In the genomic region with DNA sequence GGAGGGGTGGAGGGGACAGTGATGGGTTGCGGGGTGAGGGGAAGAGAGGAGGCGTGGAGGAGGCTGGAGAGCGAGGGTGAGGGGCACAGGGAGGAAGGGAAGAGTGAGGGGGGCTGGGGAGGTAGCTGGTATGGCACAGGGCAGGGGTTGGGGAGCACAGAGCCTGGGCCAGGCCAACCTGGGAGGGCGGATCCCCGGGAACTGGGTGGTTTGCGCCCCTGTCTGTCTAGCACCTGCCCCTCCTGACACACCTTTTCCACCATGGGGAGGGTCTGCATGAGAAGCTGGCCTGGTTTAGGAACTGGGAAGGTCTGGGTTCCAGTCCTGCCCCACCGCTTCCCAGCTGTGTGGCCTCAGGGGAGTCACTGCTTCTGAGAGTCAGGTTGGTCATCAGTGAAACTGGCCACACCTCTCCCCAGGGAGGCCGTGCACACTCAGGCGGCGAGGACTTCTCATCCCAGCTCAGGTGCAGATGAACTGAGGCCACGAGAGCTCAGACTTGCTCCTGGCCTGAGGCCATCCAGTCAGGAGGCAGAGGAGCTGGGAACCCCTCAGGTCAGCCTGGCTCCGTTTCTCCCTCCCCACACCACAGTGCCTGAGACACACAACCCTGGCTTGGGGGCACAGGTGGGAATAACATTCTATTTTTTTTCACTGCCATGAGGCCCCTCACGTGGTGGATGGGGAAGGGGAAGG, we compare ENCODE assay signal across 25 cellular contexts.
"Had no signal": no experiment of that assay in that cellular context is flagged by ENCODE, and none has a peak within 500 bp of the region (broad histone marks: within the 10 kb centered on the region; RNA-seq: fewer than 3 reads in every experiment).

No MANE protein-coding gene starts in this region.

- H3K4me3 ChIP-seq: adrenal gland, ascending aorta, dorsolateral prefrontal cortex, esophagus squamous epithelium, gastrocnemius medialis, smooth muscle cell, tibial artery had no signal

- H3K4me1 Mint-ChIP-seq: activated CD4-positive, alpha-beta memory T cell treated with anti-CD3 and anti-CD28 coated beads, Interleukin-2, amount 10 ng/mL, durations not matched to agents 7 days and 5 days; activated CD4-positive, alpha-beta T cell treated with anti-CD3 and anti-CD28 coated beads, Interleukin-2, amount 10 ng/mL, durations not matched to agents 24 days and 14 days; activated CD8-positive, alpha-beta memory T cell treated with anti-CD3 and anti-CD28 coated beads, Interleukin-2, amount 10 ng/mL, durations not matched to agents 7 days and 5 days; activated naive CD4-positive, alpha-beta T cell treated with anti-CD3 and anti-CD28 coated beads, Interleukin-2, amount 50 U/mL, for 24 hours; memory B cell; nephron; T-helper 17 cell had no signal

- H3K27me3 ChIP-seq: adrenal gland, ascending aorta, brain microvascular endothelial cell, dorsolateral prefrontal cortex, esophagus squamous epithelium, gastrocnemius medialis had no signal

- H3K36me3 ChIP-seq: adrenal gland, ascending aorta, brain microvascular endothelial cell, esophagus squamous epithelium, gastrocnemius medialis, tibial artery had no signal

- H3K27ac Mint-ChIP-seq: activated CD4-positive, alpha-beta memory T cell treated with anti-CD3 and anti-CD28 coated beads, Interleukin-2, amount 10 ng/mL, durations not matched to agents 7 days and 5 days; activated CD4-positive, alpha-beta T cell treated with anti-CD3 and anti-CD28 coated beads, Interleukin-2, amount 10 ng/mL, durations not matched to agents 24 days and 14 days; activated CD8-positive, alpha-beta memory T cell treated with anti-CD3 and anti-CD28 coated beads, Interleukin-2, amount 10 ng/mL, durations not matched to agents 7 days and 5 days; activated naive CD4-positive, alpha-beta T cell treated with anti-CD3 and anti-CD28 coated beads, Interleukin-2, amount 50 U/mL, for 24 hours; effector memory CD8-positive, alpha-beta T cell; memory B cell; nephron; T-helper 17 cell had no signal

- H3K4me3 Mint-ChIP-seq: activated CD4-positive, alpha-beta memory T cell treated with anti-CD3 and anti-CD28 coated beads, Interleukin-2, amount 10 ng/mL, durations not matched to agents 7 days and 5 days; activated CD4-positive, alpha-beta T cell treated with anti-CD3 and anti-CD28 coated beads, Interleukin-2, amount 10 ng/mL, durations not matched to agents 24 days and 14 days; activated CD8-positive, alpha-beta memory T cell treated with anti-CD3 and anti-CD28 coated beads, Interleukin-2, amount 10 ng/mL, durations not matched to agents 7 days and 5 days; activated naive CD4-positive, alpha-beta T cell treated with anti-CD3 and anti-CD28 coated beads, Interleukin-2, amount 50 U/mL, for 24 hours; effector memory CD8-positive, alpha-beta T cell; memory B cell; nephron; T-helper 17 cell had no signal

- DNase-seq: activated CD4-positive, alpha-beta memory T cell treated with anti-CD3 and anti-CD28 coated beads, Interleukin-2, amount 10 ng/mL, durations not matched to agents 7 days and 5 days; activated CD4-positive, alpha-beta T cell treated with anti-CD3 and anti-CD28 coated beads, Interleukin-2, amount 10 ng/mL, durations not matched to agents 24 days and 14 days; activated CD8-positive, alpha-beta memory T cell treated with anti-CD3 and anti-CD28 coated beads, Interleukin-2, amount 10 ng/mL, durations not matched to agents 7 days and 5 days; activated gamma-delta T cell treated with Interleukin-2 at 50 U/mL for 16 hours; activated T-cell treated with anti-CD3 and anti-CD28 coated beads for 4 hours; brain microvascular endothelial cell; central memory CD4-positive, alpha-beta T cell; effector memory CD8-positive, alpha-beta T cell; esophagus squamous epithelium; gastrocnemius medialis; hippocampal formation; stimulated activated CD4-positive, alpha-beta T cell treated with anti-CD3 and anti-CD28 coated beads, Interleukin-4, amount 100 ng/mL, for 1 hour; stimulated activated naive CD4-positive, alpha-beta T cell treated with Interleukin-2 at 50 U/mL for 16 hours; substantia nigra; SW 1271; T-helper 17 cell had no signal

- H3K9me3 ChIP-seq: adrenal gland, ascending aorta, esophagus squamous epithelium, gastrocnemius medialis had no signal

- H3K4me1 ChIP-seq: adrenal gland, ascending aorta, esophagus squamous epithelium, gastrocnemius medialis, parathyroid adenoma, tibial artery had no signal

- H3K27me3 Mint-ChIP-seq: activated CD4-positive, alpha-beta T cell treated with anti-CD3 and anti-CD28 coated beads, Interleukin-2, amount 10 ng/mL, durations not matched to agents 24 days and 14 days; activated CD8-positive, alpha-beta memory T cell treated with anti-CD3 and anti-CD28 coated beads, Interleukin-2, amount 10 ng/mL, durations not matched to agents 7 days and 5 days had no signal

- H3K27ac ChIP-seq: adrenal gland, ascending aorta, brain microvascular endothelial cell, dorsolateral prefrontal cortex, esophagus squamous epithelium, gastrocnemius medialis, parathyroid adenoma, tibial artery had no signal

- H3K36me3 Mint-ChIP-seq: activated CD8-positive, alpha-beta memory T cell treated with anti-CD3 and anti-CD28 coated beads, Interleukin-2, amount 10 ng/mL, durations not matched to agents 7 days and 5 days; activated naive CD4-positive, alpha-beta T cell treated with anti-CD3 and anti-CD28 coated beads, Interleukin-2, amount 50 U/mL, for 24 hours had no signal
